17 cellular contexts compared by ENCODE assay signal in the genomic region with DNA sequence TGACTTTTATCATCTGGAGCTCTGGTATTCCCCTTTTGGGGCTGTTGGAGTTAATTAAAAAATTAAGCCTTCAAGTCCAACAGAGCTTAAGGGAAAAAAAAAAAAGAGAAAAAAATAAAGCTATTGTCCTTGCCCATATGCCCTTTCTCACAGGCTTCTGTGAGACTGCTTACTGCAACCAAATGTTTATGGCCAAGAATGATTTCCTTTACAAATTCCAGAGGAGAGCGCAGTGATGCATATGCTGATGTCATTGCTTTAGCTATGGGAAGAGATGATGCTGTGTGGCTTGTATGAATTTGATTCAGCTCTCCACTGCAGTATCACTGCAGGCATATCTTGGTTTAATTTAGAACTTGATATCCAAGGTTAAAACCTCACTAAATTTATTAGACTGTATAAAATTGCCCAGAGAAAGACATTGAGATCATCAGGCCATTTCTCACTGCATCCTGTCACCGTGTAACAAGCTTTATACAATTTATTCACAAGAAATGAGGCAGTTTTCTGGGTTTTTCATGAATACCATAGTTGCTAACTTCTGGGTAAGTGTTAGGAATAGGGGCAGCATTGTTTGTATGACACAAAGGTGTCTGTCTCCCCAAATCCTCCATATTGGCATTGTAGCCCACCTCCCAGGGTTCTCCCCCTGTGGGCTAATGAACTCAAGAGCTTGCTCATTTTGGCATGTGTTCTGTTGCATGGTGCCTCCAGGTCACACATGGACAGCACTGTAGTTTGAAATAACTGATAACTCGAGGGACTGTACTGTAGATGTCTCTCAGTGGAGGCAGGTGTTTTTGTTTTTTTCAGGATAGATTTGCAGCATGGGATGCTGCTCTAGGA.
DNase-seq lines count a peak whose midpoint lies in the region; ATAC-seq, FAIRE-seq and TF ChIP-seq lines count a peak whose summit lies in the region.
"Had no signal": no experiment of that assay in that cellular context is flagged by ENCODE, and none has a peak within 500 bp of the region (broad histone marks: within the 10 kb centered on the region; RNA-seq: fewer than 3 reads in every experiment).

No MANE protein-coding gene starts in this region.

- no peak for ATAC-seq in GM18909 (IDR thresholded peaks at IDR 0.05; ENCODE audit: poor library complexity, unreplicated experiment)
- ATAC-seq: activated T-cell treated with anti-CD3 and anti-CD28 coated beads, Interleukin-2, amount 50 U/mL, for 72 hours; CD8-positive, alpha-beta T cell had no signal

- H3K36me3 Mint-ChIP-seq in activated T-cell treated with anti-CD3 and anti-CD28 coated beads, Interleukin-2, amount 50 U/mL, for 24 hours (ENCODE audit: low read depth) = no peaks in the 10 kb centered on the region
- H3K36me3 Mint-ChIP-seq: CD8-positive, alpha-beta T cell had no signal

- TF ChIP-seq CTCF in retinal pigment epithelial cell (conservative IDR thresholded peaks at IDR 0.05; ENCODE audit: low read depth, low read length) (no peak), breast epithelium (IDR thresholded peaks at IDR 0.05) (no peak)

- H3K4me3 Mint-ChIP-seq in activated T-cell treated with anti-CD3 and anti-CD28 coated beads, Interleukin-2, amount 50 U/mL, for 24 hours = no peak overlapping the region
- H3K4me3 Mint-ChIP-seq: activated T-cell treated with anti-CD3 and anti-CD28 coated beads, Interleukin-2, amount 50 U/mL, for 72 hours; CD8-positive, alpha-beta T cell had no signal

- H3K36me3 ChIP-seq in breast epithelium = no peaks in the 10 kb centered on the region

- no peak overlapping the region for H3K27ac ChIP-seq in breast epithelium
- H3K27ac ChIP-seq: epithelial cell of prostate had no signal

- no peaks in the 10 kb centered on the region for H3K9me3 ChIP-seq in breast epithelium

- H3K4me1 ChIP-seq in breast epithelium = no peaks in the 10 kb centered on the region

- no peak for FAIRE-seq in GM12892 (lab: Jason Lieb, UNC)

- H3K9me3 Mint-ChIP-seq in activated T-cell treated with anti-CD3 and anti-CD28 coated beads, Interleukin-2, amount 50 U/mL, for 24 hours = no peaks in the 10 kb centered on the region
- H3K9me3 Mint-ChIP-seq: activated T-cell treated with anti-CD3 and anti-CD28 coated beads, Interleukin-2, amount 50 U/mL, for 72 hours; CD8-positive, alpha-beta T cell had no signal

- no peaks in the 10 kb centered on the region for H3K4me1 Mint-ChIP-seq in activated T-cell treated with anti-CD3 and anti-CD28 coated beads, Interleukin-2, amount 50 U/mL, for 24 hours (ENCODE audit: low read depth)

- intact Hi-C loops in breast epithelium (cut with DNase I; ENCODE audit: low total_unique reads) = loop anchor here (2.0 kb wide), 1 partner anchor 77 kb away; no protein-coding TSS in a partner anchor

- no peak for TF ChIP-seq POLR2A in breast epithelium (IDR thresholded peaks at IDR 0.05)
- no peak for TF ChIP-seq POLR2A in GM12892 (IDR thresholded peaks at IDR 0.05; ENCODE audit: low read depth, low read length)

- no peaks in the 10 kb centered on the region for H3K27me3 ChIP-seq in breast epithelium

- H3K4me3 ChIP-seq in retinal pigment epithelial cell (ENCODE audit: low read length) (no peak overlapping the region), breast epithelium (no peak overlapping the region)

- H3K27ac Mint-ChIP-seq in activated T-cell treated with anti-CD3 and anti-CD28 coated beads, Interleukin-2, amount 50 U/mL, for 24 hours = no peak overlapping the region
- H3K27ac Mint-ChIP-seq: activated T-cell treated with anti-CD3 and anti-CD28 coated beads, Interleukin-2, amount 50 U/mL, for 72 hours; CD8-positive, alpha-beta T cell had no signal

- DNase-seq in EL = peak; percentile 67
- peak; percentile 83 for DNase-seq in amniotic epithelial cell (ENCODE audit: low read depth)
- DNase-seq in fibroblast of peridontal ligament (ENCODE audit: extremely low read depth) = peak; percentile 97
- peak; percentile 84 for DNase-seq in retinal pigment epithelial cell (ENCODE audit: low read depth)
- no peak for DNase-seq in breast epithelium (ENCODE audit: low spot score in 2 of 2)
- no peak for DNase-seq in GM12892 (ENCODE audit: insufficient read length)
- no peak for DNase-seq in activated T-cell treated with anti-CD3 and anti-CD28 coated beads, Interleukin-2, amount 50 U/mL, for 24 hours
- DNase-seq: activated T-cell treated with anti-CD3 and anti-CD28 coated beads, Interleukin-2, amount 50 U/mL, for 72 hours; CD8-positive, alpha-beta T cell; DND-41; hippocampal formation; Karpas-422; NCI-H1417; NCI-H446 treated with DMSO at 0.1 percent for 48 hours; OCI-M1 had no signal

- H3K27me3 Mint-ChIP-seq in activated T-cell treated with anti-CD3 and anti-CD28 coated beads, Interleukin-2, amount 50 U/mL, for 24 hours = no peaks in the 10 kb centered on the region

Comparison
In these comparisons a context has a peak if more than half of its experiments do, and no peak if none do; other contexts are left out.
1. DNase-seq: peak in EL (single experiment), amniotic epithelial cell (single experiment), fibroblast of peridontal ligament (single experiment) and retinal pigment epithelial cell (single experiment); none in breast epithelium (0 of 2), GM12892 (single experiment) and activated T-cell treated with anti-CD3 and anti-CD28 coated beads, Interleukin-2, amount 50 U/mL, for 24 hours (single experiment).